28 cellular contexts compared by ENCODE assay signal in the genomic region with DNA sequence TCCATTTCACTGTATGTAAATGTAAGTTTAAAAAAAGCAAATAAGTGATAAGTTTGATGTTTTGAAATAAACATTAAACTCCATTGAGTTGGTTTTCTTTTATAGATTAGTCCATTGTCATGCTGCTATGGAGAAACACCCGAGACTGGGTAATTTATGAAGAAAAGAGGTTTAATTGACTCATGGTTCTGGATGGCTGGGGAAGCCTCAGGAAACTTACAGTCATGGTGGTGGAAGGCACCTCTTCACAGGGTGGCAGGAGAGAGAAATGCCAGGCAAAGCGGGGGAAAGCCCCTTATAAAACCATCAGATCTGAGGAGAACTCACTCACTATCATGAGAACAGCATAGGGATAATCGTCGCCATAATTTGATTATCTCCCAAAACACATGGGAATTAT.
"Had no signal": no experiment of that assay in that cellular context is flagged by ENCODE, and none has a peak within 500 bp of the region (broad histone marks: within the 10 kb centered on the region; RNA-seq: fewer than 3 reads in every experiment).

No MANE protein-coding gene starts in this region.

- H3K36me3 ChIP-seq: esophagus squamous epithelium, gastrocnemius medialis, heart right ventricle, left lung, lower lobe of right lung had no signal

- H3K4me3 ChIP-seq: esophagus squamous epithelium, gastrocnemius medialis, heart right ventricle, left lung, lower lobe of right lung, mucosa of descending colon had no signal

- H3K36me3 Mint-ChIP-seq: mesothelial cell of epicardium, naive B cell had no signal

- H3K9me3 Mint-ChIP-seq: effector memory CD8-positive, alpha-beta T cell had no signal

- DNase-seq: cortex of kidney; effector CD8-positive, alpha-beta T cell; effector memory CD8-positive, alpha-beta T cell; endodermal cell; erythroblast; esophagus squamous epithelium; foreskin fibroblast; foreskin melanocyte; gastrocnemius medialis; glutamatergic neuron; head of caudate nucleus; heart right ventricle; hippocampal formation; left cardiac atrium; left lung; left ventricle myocardium superior; lower lobe of right lung; mesenchymal stem cell; mucosa of descending colon; naive B cell; naive thymus-derived CD8-positive, alpha-beta T cell had no signal

- H3K4me3 Mint-ChIP-seq: dendritic cell treated with granulocyte-macrophage colony-stimulating factor and Interleukin-4, amounts not matched to agents 40 ng/mL and 50 ng/mL, for 4 days; effector memory CD8-positive, alpha-beta T cell; endodermal cell; mesothelial cell of epicardium; naive thymus-derived CD8-positive, alpha-beta T cell had no signal

- H3K4me1 ChIP-seq: gastrocnemius medialis, lower lobe of right lung had no signal

- H3K27ac ChIP-seq: epithelial cell of prostate, esophagus squamous epithelium, gastrocnemius medialis, heart right ventricle, left lung, lower lobe of right lung had no signal

- H3K27ac Mint-ChIP-seq: dendritic cell treated with granulocyte-macrophage colony-stimulating factor and Interleukin-4, amounts not matched to agents 40 ng/mL and 50 ng/mL, for 4 days; effector memory CD8-positive, alpha-beta T cell; endodermal cell; mesothelial cell of epicardium; naive thymus-derived CD8-positive, alpha-beta T cell had no signal

- FAIRE-seq: endometrium, islet of Langerhans, keratinocyte had no signal

- ATAC-seq: effector memory CD8-positive, alpha-beta T cell; esophagus mucosa; gastrocnemius medialis; heart right ventricle; left cardiac atrium; left lung; left ventricle myocardium superior; lower lobe of right lung; mucosa of descending colon; naive thymus-derived CD8-positive, alpha-beta T cell had no signal

- H3K4me1 Mint-ChIP-seq: mesothelial cell of epicardium had no signal

- H3K9me3 ChIP-seq: gastrocnemius medialis, left lung, lower lobe of right lung, mucosa of descending colon had no signal
